ENCODE assay signal across 20 cellular contexts in genomic region chr2:187869195-187869594, GRCh38.
"Had no signal": no experiment of that assay in that cellular context is flagged by ENCODE, and none has a peak within 500 bp of the region (broad histone marks: within the 10 kb centered on the region; RNA-seq: fewer than 3 reads in every experiment).

No MANE protein-coding gene starts in this region.

- H3K4me3 ChIP-seq: coronary artery, esophagus squamous epithelium, gastrocnemius medialis, sigmoid colon, thoracic aorta, vagina had no signal

- H3K9me3 ChIP-seq: esophagus squamous epithelium, gastrocnemius medialis, sigmoid colon, thoracic aorta, vagina had no signal

- DNase-seq: activated CD4-positive, alpha-beta memory T cell treated with anti-CD3 and anti-CD28 coated beads, Interleukin-2, amount 10 ng/mL, durations not matched to agents 7 days and 5 days; activated CD4-positive, alpha-beta T cell treated with anti-CD3 and anti-CD28 coated beads for 48 hours; activated effector memory CD4-positive, alpha-beta T cell treated with anti-CD3 and anti-CD28 coated beads, Interleukin-2, amount 50 U/mL, for 16 hours; activated naive CD4-positive, alpha-beta T cell treated with anti-CD3 and anti-CD28 coated beads, Interleukin-2, amount 50 U/mL, for 16 hours; activated naive CD8-positive, alpha-beta T cell treated with anti-CD3 and anti-CD28 coated beads, Interleukin-2, amount 50 U/mL, for 24 hours; activated T-cell treated with anti-CD3 and anti-CD28 coated beads, Interleukin-2, amount 50 U/mL, for 72 hours; cerebellar nuclear complex; esophagus squamous epithelium; gastrocnemius medialis; hypothalamus; left ventricle myocardium superior; mammary epithelial cell; natural killer cell; retina; sigmoid colon; stimulated activated CD4-positive, alpha-beta T cell treated with anti-CD3 and anti-CD28 coated beads, Interleukin-4, amount 100 ng/mL, for 1 hour; stimulated activated naive CD4-positive, alpha-beta T cell treated with Interleukin-2 at 50 U/mL for 16 hours had no signal

- H3K27me3 ChIP-seq: esophagus squamous epithelium, gastrocnemius medialis, sigmoid colon, vagina had no signal

- H3K27ac ChIP-seq: coronary artery, esophagus squamous epithelium, gastrocnemius medialis, sigmoid colon, thoracic aorta, vagina had no signal

- H3K36me3 ChIP-seq: esophagus squamous epithelium, gastrocnemius medialis, sigmoid colon, thoracic aorta, vagina had no signal

- H3K4me1 ChIP-seq: esophagus squamous epithelium, gastrocnemius medialis, sigmoid colon, vagina had no signal

- ATAC-seq: activated naive CD8-positive, alpha-beta T cell treated with anti-CD3 and anti-CD28 coated beads, Interleukin-2, amount 50 U/mL, for 24 hours; activated T-cell treated with anti-CD3 and anti-CD28 coated beads, Interleukin-2, amount 50 U/mL, for 72 hours; gastrocnemius medialis; left ventricle myocardium superior; natural killer cell had no signal
